Comparison of ENCODE assay signal across 23 cellular contexts in genomic region chr2:193371200-193371599, GRCh38.
DNase-seq lines count a peak whose midpoint lies in the region; ATAC-seq, FAIRE-seq and TF ChIP-seq lines count a peak whose summit lies in the region.
"Had no signal": no experiment of that assay in that cellular context is flagged by ENCODE, and none has a peak within 500 bp of the region (broad histone marks: within the 10 kb centered on the region; RNA-seq: fewer than 3 reads in every experiment).

No MANE protein-coding gene starts in this region.

- no peaks in the 10 kb centered on the region for H3K4me1 Mint-ChIP-seq in H9
- H3K4me1 Mint-ChIP-seq in effector memory CD8-positive, alpha-beta T cell (ENCODE audit: low read depth in 2 of 2) = no peaks in the 10 kb centered on the region
- H3K4me1 Mint-ChIP-seq: B cell, CD14-positive monocyte had no signal

- intact Hi-C loops in HepG2 (cut with micrococcal nuclease; ENCODE audit: unreplicated experiment) = no loop called here

- TF ChIP-seq CTCF in H9 (conservative IDR thresholded peaks at IDR 0.05) (peak; percentile 30; the same call in 2 of the 3 replicates), H1 (IDR thresholded peaks at IDR 0.05; ENCODE audit: control extremely low read depth in 1 of 3, insufficient read depth in 1 of 3, low read depth in 1 of 3, low read length in 3 of 3) (peak in 1 of 3 experiments; percentile 13; a peak in 2 of 4 replicates), HepG2 (CRISPR knock-in tag; IDR thresholded peaks at IDR 0.05) (no peak)

- H3K23me2 ChIP-seq in H9 (ENCODE audit: insufficient read length, low read depth, low read length, poor library complexity, severe bottlenecking) = no peaks in the 10 kb centered on the region
- no peaks in the 10 kb centered on the region for H3K23me2 ChIP-seq in H1 (ENCODE audit: low read depth, low read length)

- CTCF ChIA-PET in H1 (lab: Charles Lee; ENCODE audit: partially characterized antibody) (interaction anchor here (0.8 kb wide), 1 partner anchor 17 kb away, joined by 3 read pairs; no protein-coding TSS in a partner anchor), HepG2 (lab: Yijun Ruan, JAX; ENCODE audit: low intra/inter-chr PET ratio, low total read pairs) (no interaction called here)

- H2BK120ac ChIP-seq in H9 (ENCODE audit: low read depth, low read length, poor library complexity, severe bottlenecking) (no peak overlapping the region), H1 (replicated peaks; ENCODE audit: low read depth, low read length) (no peak overlapping the region)

- H3K79me1 ChIP-seq in H9 (ENCODE audit: insufficient read depth, low read depth, low read length, poor library complexity, severe bottlenecking) (no peaks in the 10 kb centered on the region), H1 (ENCODE audit: low read depth, low read length) (no peaks in the 10 kb centered on the region)

- 0 out of 4 replicates have a peak, but pooled peaks have one; percentile 4 to 6 for TF ChIP-seq RAD21 in H1 (IDR thresholded peaks at IDR 0.05 in 1 of 2, conservative IDR thresholded peaks at IDR 0.05 in 1 of 2; ENCODE audit: low read depth in 2 of 2, low read length in 2 of 2)
- no peak for TF ChIP-seq RAD21 in HepG2 (CRISPR knock-in tag; IDR thresholded peaks at IDR 0.05)

- TF ChIP-seq EP300 in H1 (IDR thresholded peaks at IDR 0.05; ENCODE audit: borderline replicate concordance in 1 of 2, low read depth in 2 of 2, low read length in 2 of 2) = no peak
- no peak for TF ChIP-seq EP300 in HepG2 (IDR thresholded peaks at IDR 0.05; ENCODE audit: low read depth in 2 of 2, low read length in 2 of 2)
- TF ChIP-seq EP300 in HepG2 (CRISPR knock-in tag; IDR thresholded peaks at IDR 0.05; ENCODE audit: borderline replicate concordance) = no peak

- H3K4me2 ChIP-seq in H9 (ENCODE audit: insufficient read depth, insufficient read length, low read length) (no peak overlapping the region), H1 (ENCODE audit: insufficient read depth in 1 of 2, low read depth in 2 of 2, low read length in 2 of 2) (no peak overlapping the region), HepG2 (ENCODE audit: low read depth, low read length) (no peak overlapping the region)
- H3K4me2 ChIP-seq: SK-N-SH had no signal

- no CpG with 5 or more reads among the region's 7 CpGs for WGBS in H9 (ENCODE audit: extremely low coverage, insufficient read length, low lambda C conversion rate)
- WGBS in H1 (ENCODE audit: extremely low coverage in 1 of 2, insufficient coverage in 1 of 2, insufficient read length in 1 of 2, insufficient replicate concordance in 2 of 2, low coverage in 1 of 2, low lambda C conversion rate in 2 of 2, missing lambda C conversion rate in 1 of 2), 2 experiments = 88% methylated on average over 7 of the region's 7 CpGs; no CpG with 5 or more reads in 1 of the 2 experiments
- 39% methylated on average over 7 of the region's 7 CpGs for WGBS in HepG2 (ENCODE audit: low lambda C conversion rate)
- WGBS in small intestine, 3 donors = 35 to 67% (median 60%) methylated on average over 7 of the region's 7 CpGs

- H4K8ac ChIP-seq in H9 (replicated peaks; ENCODE audit: insufficient read length, low read depth, low read length) (no peak overlapping the region), H1 (ENCODE audit: extremely low read depth, insufficient read depth, low read length) (no peak overlapping the region)

- H3K4ac ChIP-seq in H9 (ENCODE audit: low read depth, low read length) (no peak overlapping the region), H1 (replicated peaks; ENCODE audit: insufficient read length, low read depth, low read length) (no peak overlapping the region)

- TF ChIP-seq POLR2A in H1 (IDR thresholded peaks at IDR 0.05; ENCODE audit: control extremely low read depth in 1 of 2, low read depth in 2 of 2, low read length in 2 of 2) (no peak), HepG2 (IDR thresholded peaks at IDR 0.05; ENCODE audit: insufficient read depth in 1 of 2, low read depth in 2 of 2, low read length in 2 of 2) (no peak)

- no peak overlapping the region for H3T11ph ChIP-seq in H9 (ENCODE audit: low read length)

- no peak overlapping the region for H3K4me3 ChIP-seq in H1 (ENCODE audit: extremely low read depth in 1 of 4, insufficient read depth in 2 of 4, low read depth in 3 of 4, low read length in 4 of 4)
- H3K4me3 ChIP-seq in HepG2 (replicated peaks in 1 of 3; ENCODE audit: insufficient read depth in 1 of 3, low read depth in 2 of 3, low read length in 3 of 3) = no peak overlapping the region
- no peak overlapping the region for H3K4me3 ChIP-seq in small intestine (ENCODE audit: low read depth in 1 of 2, low read length in 2 of 2)
- H3K4me3 ChIP-seq: K562, MG63 had no signal

- no peak overlapping the region for H3K4me3 Mint-ChIP-seq in H9
- H3K4me3 Mint-ChIP-seq in effector memory CD8-positive, alpha-beta T cell = no peak overlapping the region
- H3K4me3 Mint-ChIP-seq: B cell, CD14-positive monocyte, HFFc6 had no signal

- no peaks in the 10 kb centered on the region for H3K9me3 ChIP-seq in H9 (ENCODE audit: control insufficient read depth, low read depth, low read length)
- H3K9me3 ChIP-seq in H1 (ENCODE audit: insufficient read depth in 2 of 2, low read depth in 1 of 2, low read length in 1 of 2) = no peaks in the 10 kb centered on the region
- H3K9me3 ChIP-seq in HepG2 (ENCODE audit: low read length) = no peaks in the 10 kb centered on the region
- H3K9me3 ChIP-seq in small intestine (ENCODE audit: control insufficient read depth, low read depth) = no peaks in the 10 kb centered on the region
- H3K9me3 ChIP-seq: MG63 had no signal

- no peaks in the 10 kb centered on the region for H3K27me3 ChIP-seq in H9 (ENCODE audit: insufficient read depth, low read length)
- H3K27me3 ChIP-seq in H1 (replicated peaks in 1 of 4; ENCODE audit: control insufficient read depth in 3 of 4, extremely low read depth in 1 of 4, insufficient read depth in 3 of 4, low read length in 3 of 4) = no peaks in the 10 kb centered on the region
- no peaks in the 10 kb centered on the region for H3K27me3 ChIP-seq in HepG2 (ENCODE audit: control insufficient read depth in 1 of 2, insufficient read depth in 2 of 2, low read length in 2 of 2)
- no peaks in the 10 kb centered on the region for H3K27me3 ChIP-seq in small intestine (ENCODE audit: control insufficient read depth in 2 of 2, insufficient read depth in 2 of 2, low read length in 2 of 2)
- H3K27me3 ChIP-seq: MG63 had no signal

- no peak overlapping the region for H2BK12ac ChIP-seq in H9 (ENCODE audit: insufficient read length, low read depth, low read length)
- H2BK12ac ChIP-seq in H1 (ENCODE audit: low read depth, low read length) = no peak overlapping the region

- H3K27me3 Mint-ChIP-seq in H9 (ENCODE audit: low read depth) = no peaks in the 10 kb centered on the region
- H3K27me3 Mint-ChIP-seq in effector memory CD8-positive, alpha-beta T cell = no peaks in the 10 kb centered on the region
- H3K27me3 Mint-ChIP-seq: B cell had no signal

- DNase-seq in H9 (no peak), H1 (ENCODE audit: low read depth in 1 of 2, low spot score in 2 of 2) (no peak), HepG2 (ENCODE audit: low spot score) (no peak), small intestine (peak; percentile 44), iPS-NIHi7 (ENCODE audit: extremely low spot score) (no peak)
- no peak for DNase-seq in effector memory CD8-positive, alpha-beta T cell
- no peak for DNase-seq in stimulated activated CD4-positive, alpha-beta T cell treated with anti-CD3 and anti-CD28 coated beads, Interleukin-2, amount 100 ng/mL, for 48 hours
- DNase-seq: GDM1; HFFc6; MG63; NCI-H1417 treated with DMSO at 0.1 percent for 48 hours; NCI-H2029; NCI-H2227 treated with DMSO at 0.1 percent for 48 hours; NCI-H510A; NCI-H748 treated with DMSO at 0.1 percent for 48 hours; NK-92 treated with Interleukin-12 subunit alpha and Interleukin-12 subunit beta, amount 100 ng/mL, for 24 hours; SIG-M5; SK-N-SH had no signal

- H3K27ac ChIP-seq in H9 (ENCODE audit: insufficient read length, low read depth, low read length) = no peak overlapping the region
- no peak overlapping the region for H3K27ac ChIP-seq in H1 (ENCODE audit: low read depth, low read length)
- H3K27ac ChIP-seq in HepG2 (ENCODE audit: extremely low read length, insufficient read depth, low read length) = no peak overlapping the region
- no peak overlapping the region for H3K27ac ChIP-seq in small intestine (ENCODE audit: low read depth in 1 of 2, low read length in 1 of 2)

- H4K91ac ChIP-seq in H9 (ENCODE audit: insufficient read length, low read depth, low read length) (no peak overlapping the region), H1 (replicated peaks; ENCODE audit: insufficient read length, low read length) (no peak overlapping the region)

- in situ Hi-C loops in HepG2 (cut with HindIII; ENCODE audit: extremely low pct_ligation_motif_present, low pct_unique_long_range_greater_than_20kb) = no loop called here

- H4K5ac ChIP-seq in H9 (ENCODE audit: insufficient read length, low read depth, low read length) (no peak overlapping the region), H1 (ENCODE audit: insufficient read length, low read depth, low read length) (no peak overlapping the region)

- BruUV-seq in HepG2 (replicated peaks; lab: Mats Ljungman, UMichigan) = no TSS peak

- H4K20me1 ChIP-seq in H9 (ENCODE audit: control insufficient read depth, insufficient read depth, insufficient read length) = no peaks in the 10 kb centered on the region
- H4K20me1 ChIP-seq in H1 (replicated peaks in 1 of 2; ENCODE audit: control insufficient read depth in 1 of 2, insufficient read depth in 2 of 2, low read length in 2 of 2) = no peaks in the 10 kb centered on the region
- H4K20me1 ChIP-seq in HepG2 (ENCODE audit: insufficient read depth, low read length) = no peaks in the 10 kb centered on the region

- no peak overlapping the region for H3K9ac ChIP-seq in H9 (ENCODE audit: extremely low read depth, insufficient read length, low read length)
- no peak overlapping the region for H3K9ac ChIP-seq in H1 (replicated peaks in 1 of 4; ENCODE audit: extremely low read depth in 1 of 4, low read depth in 3 of 4, low read length in 3 of 4)
- H3K9ac ChIP-seq in HepG2 (ENCODE audit: insufficient read depth, low read depth, low read length) = no peak overlapping the region
- H3K9ac ChIP-seq: SK-N-SH had no signal

- H2BK5ac ChIP-seq in H9 (ENCODE audit: insufficient read length, low read length) = no peak overlapping the region
- H2BK5ac ChIP-seq in H1 (ENCODE audit: low read depth, low read length) = no peak overlapping the region

- H3K56ac ChIP-seq in H9 (ENCODE audit: insufficient read length, low read depth, low read length) (no peak overlapping the region), H1 (replicated peaks; ENCODE audit: insufficient read length, low read depth, low read length) (no peak overlapping the region)

- FAIRE-seq in H1 (lab: Jason Lieb, UNC) = no peak
- no peak for FAIRE-seq in HepG2 (lab: Jason Lieb, UNC)
- no peak for FAIRE-seq in small intestine (lab: Jason Lieb, UNC)
- FAIRE-seq: GM18507, K562 had no signal

- no peaks in the 10 kb centered on the region for H3K9me3 Mint-ChIP-seq in H9
- peaks cover 0 to 3% of the 10 kb centered on the region in 2 donors for H3K9me3 Mint-ChIP-seq in effector memory CD8-positive, alpha-beta T cell

- H2BK20ac ChIP-seq in H9 (ENCODE audit: low read depth, low read length, poor library complexity, severe bottlenecking) (no peak overlapping the region), H1 (ENCODE audit: low read length) (no peak overlapping the region)

- ATAC-seq in HepG2 = peak; percentile 69
- ATAC-seq in effector memory CD8-positive, alpha-beta T cell (replicated peaks) = no peak
- ATAC-seq: K562, Panc1 had no signal

- H3K79me2 ChIP-seq in H9 (ENCODE audit: insufficient read depth, low read length) (no peaks in the 10 kb centered on the region), H1 (ENCODE audit: control insufficient read depth in 1 of 2, insufficient read depth in 2 of 2, low read length in 2 of 2) (no peaks in the 10 kb centered on the region), HepG2 (ENCODE audit: insufficient read depth, low read length) (no peaks in the 10 kb centered on the region)

- H3K23ac ChIP-seq in H9 (ENCODE audit: insufficient read length, low read depth, low read length) = no peak overlapping the region
- H3K23ac ChIP-seq in H1 (ENCODE audit: insufficient read length) = no peak overlapping the region

- no peak overlapping the region for H3K27ac Mint-ChIP-seq in H9
- no peak overlapping the region for H3K27ac Mint-ChIP-seq in effector memory CD8-positive, alpha-beta T cell
- H3K27ac Mint-ChIP-seq: B cell, CD14-positive monocyte, HFFc6 had no signal

- H3K14ac ChIP-seq in H9 (ENCODE audit: insufficient read depth, low read length) (no peak overlapping the region), H1 (ENCODE audit: insufficient read length) (no peak overlapping the region)

- no peak overlapping the region for H2BK15ac ChIP-seq in H9 (ENCODE audit: low read depth, low read length)
- H2BK15ac ChIP-seq in H1 (ENCODE audit: low read length) = no peak overlapping the region

- no peaks in the 10 kb centered on the region for H3K36me3 Mint-ChIP-seq in H9 (ENCODE audit: insufficient read depth in 1 of 3, low read depth in 3 of 3)
- no peaks in the 10 kb centered on the region for H3K36me3 Mint-ChIP-seq in effector memory CD8-positive, alpha-beta T cell (ENCODE audit: insufficient read depth)
- H3K36me3 Mint-ChIP-seq: CD14-positive monocyte had no signal

- POLR2A ChIA-PET in H1 (lab: Charles Lee; ENCODE audit: partially characterized antibody) (no interaction called here), HepG2 (lab: Yijun Ruan, JAX) (no interaction called here)

- H2AFZ ChIP-seq in H9 (ENCODE audit: low read length) = no peak overlapping the region
- no peak overlapping the region for H2AFZ ChIP-seq in H1 (ENCODE audit: low read length)
- H2AFZ ChIP-seq in HepG2 (ENCODE audit: low read length) = no peak overlapping the region

- H3K18ac ChIP-seq in H9 (ENCODE audit: insufficient read length, low read depth, low read length) = no peak overlapping the region
- H3K18ac ChIP-seq in H1 (ENCODE audit: extremely low read depth, low read length) = no peak overlapping the region

- no peaks in the 10 kb centered on the region for H3K36me3 ChIP-seq in H1 (ENCODE audit: control insufficient read depth in 2 of 4, insufficient read depth in 4 of 4, low read length in 3 of 4)
- H3K36me3 ChIP-seq in HepG2 (replicated peaks in 1 of 2; ENCODE audit: control insufficient read depth in 1 of 2, insufficient read depth in 2 of 2, low read length in 2 of 2) = no peaks in the 10 kb centered on the region
- H3K36me3 ChIP-seq in small intestine (ENCODE audit: control insufficient read depth in 2 of 2, insufficient read depth in 2 of 2, low read length in 2 of 2) = no peaks in the 10 kb centered on the region
- H3K36me3 ChIP-seq: MG63 had no signal

- H3K4me1 ChIP-seq in H9 (ENCODE audit: insufficient read depth, low read length) (no peaks in the 10 kb centered on the region), H1 (replicated peaks in 1 of 4; ENCODE audit: control insufficient read depth in 3 of 4, insufficient read depth in 4 of 4, low read length in 3 of 4) (no peaks in the 10 kb centered on the region), HepG2 (ENCODE audit: insufficient read depth, low read length) (no peaks in the 10 kb centered on the region), small intestine (ENCODE audit: control insufficient read depth in 2 of 2, insufficient read depth in 1 of 2, low read depth in 1 of 2, low read length in 1 of 2) (no peaks in the 10 kb centered on the region)

- H2AK5ac ChIP-seq in H9 (ENCODE audit: insufficient read length, low read length) (no peak overlapping the region), H1 (ENCODE audit: low read depth, low read length) (no peak overlapping the region)
